In the genomic region with DNA sequence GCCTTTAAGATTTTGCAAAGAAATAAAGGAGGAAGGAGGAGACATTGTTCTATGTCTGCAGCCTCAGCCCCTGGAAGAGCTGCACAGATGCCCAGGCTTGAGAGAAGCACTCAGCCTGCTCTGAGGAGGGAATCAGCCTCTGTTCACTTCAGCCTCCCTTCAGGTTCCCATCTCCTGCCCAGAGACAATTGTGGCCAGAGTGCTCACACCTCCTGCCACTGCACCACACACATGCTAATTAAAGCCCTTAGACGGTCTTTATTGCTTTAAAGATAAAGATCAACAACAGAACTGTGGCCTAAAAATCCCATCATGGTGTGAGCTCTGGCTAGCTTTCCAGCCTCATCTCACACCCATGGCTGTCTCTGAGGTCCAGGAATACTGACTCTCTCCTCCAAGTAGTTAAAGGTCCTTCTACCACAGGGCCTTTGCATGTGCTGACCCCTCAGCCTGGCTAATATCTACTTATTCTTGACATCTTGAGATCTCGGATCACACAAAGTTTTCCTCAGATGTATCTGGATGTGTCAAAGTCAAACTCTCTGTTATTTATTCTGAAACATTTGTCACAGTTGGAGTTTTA, we compare ENCODE assay signal across 1 cellular context.
TF ChIP-seq lines count a peak whose summit lies in the region.

No MANE protein-coding gene starts in this region.

TF ChIP-seq in H1, 55 proteins besides CTCF, POLR2A, EP300 and RAD21 (continued from another document):
- TF ChIP-seq CEBPB (IDR thresholded peaks at IDR 0.05; ENCODE audit: low read depth, low read length) (no peak), HDAC2 (IDR thresholded peaks at IDR 0.05; ENCODE audit: borderline replicate concordance in 1 of 2, low read depth in 2 of 2, low read length in 2 of 2) (0 out of 4 replicates have a peak, but pooled peaks of 1 of the 2 experiments have one; percentile 72), KDM1A (IDR thresholded peaks at IDR 0.05; ENCODE audit: borderline replicate concordance, low read length) (peak; percentile 89), BACH1 (IDR thresholded peaks at IDR 0.05; ENCODE audit: low read length) (no peak)
